ENCODE assay signal across 28 cellular contexts in genomic region chr10:129120441-129120840, GRCh38.
"Had no signal": no experiment of that assay in that cellular context is flagged by ENCODE, and none has a peak within 500 bp of the region (broad histone marks: within the 10 kb centered on the region; RNA-seq: fewer than 3 reads in every experiment).

No MANE protein-coding gene starts in this region.

- H3K4me3 Mint-ChIP-seq: mesothelial cell of epicardium; naive B cell; natural killer cell; nephron progenitor cell; stimulated activated effector memory CD8-positive, alpha-beta T cell treated with anti-CD3 and anti-CD28 coated beads, Interleukin-12 subunit alpha, Interleukin-12 subunit beta, amount 100 ng/mL, for 72 hours; stimulated activated naive CD8-positive, alpha-beta T cell treated with anti-CD3 and anti-CD28 coated beads, Interleukin-15, Interleukin-2, amounts not matched to agents 100 ng/mL and 50 ng/mL, for 24 hours had no signal

- H3K4me3 ChIP-seq: left ventricle myocardium inferior, lung, pancreas, prostate gland, skin epidermis, suprapubic skin, thoracic aorta, tibial artery, upper lobe of right lung had no signal

- H3K36me3 ChIP-seq: left ventricle myocardium inferior, pancreas, prostate gland, suprapubic skin, thoracic aorta, tibial artery, upper lobe of right lung had no signal

- DNase-seq: hippocampal formation; kidney; left ventricle myocardium inferior; mesendoderm; naive B cell; natural killer cell; nephron progenitor cell; pancreas; posterior cingulate gyrus; retina; right cardiac atrium; stimulated activated CD4-positive, alpha-beta T cell treated with anti-CD3 and anti-CD28 coated beads, Interleukin-12 subunit alpha, Interleukin-12 subunit beta, amount 100 ng/mL, for 4 hours; stimulated activated CD4-positive, alpha-beta T cell treated with anti-CD3 and anti-CD28 coated beads, Interleukin-15, amount 100 ng/mL, for 24 hours; stimulated activated CD4-positive, alpha-beta T cell treated with anti-CD3 and anti-CD28 coated beads, Interleukin-2, amount 100 ng/mL, for 24 hours; stimulated activated CD4-positive, alpha-beta T cell treated with anti-CD3 and anti-CD28 coated beads, Interleukin-4, amount 100 ng/mL, for 24 hours; stimulated activated naive CD4-positive, alpha-beta T cell; tibial artery; trophoblast cell; upper lobe of right lung had no signal

- H3K4me1 Mint-ChIP-seq: mesothelial cell of epicardium; naive B cell; natural killer cell; nephron progenitor cell; stimulated activated effector memory CD8-positive, alpha-beta T cell treated with anti-CD3 and anti-CD28 coated beads, Interleukin-12 subunit alpha, Interleukin-12 subunit beta, amount 100 ng/mL, for 72 hours had no signal

- H3K4me1 ChIP-seq: left ventricle myocardium inferior, pancreas, prostate gland, suprapubic skin, tibial artery, upper lobe of right lung had no signal

- H3K36me3 Mint-ChIP-seq: mesothelial cell of epicardium; naive B cell; natural killer cell; stimulated activated effector memory CD8-positive, alpha-beta T cell treated with anti-CD3 and anti-CD28 coated beads, Interleukin-12 subunit alpha, Interleukin-12 subunit beta, amount 100 ng/mL, for 72 hours had no signal

- H3K9me3 Mint-ChIP-seq: natural killer cell had no signal

- H3K27me3 Mint-ChIP-seq: naive B cell; stimulated activated naive CD8-positive, alpha-beta T cell treated with anti-CD3 and anti-CD28 coated beads, Interleukin-15, Interleukin-2, amounts not matched to agents 100 ng/mL and 50 ng/mL, for 24 hours had no signal

- H3K27me3 ChIP-seq: pancreas, suprapubic skin, tibial artery, upper lobe of right lung had no signal

- ATAC-seq: natural killer cell; pancreas; right cardiac atrium; sciatic nerve; stimulated activated effector memory CD8-positive, alpha-beta T cell treated with anti-CD3 and anti-CD28 coated beads, Interleukin-12 subunit alpha, Interleukin-12 subunit beta, amount 100 ng/mL, for 72 hours; upper lobe of right lung had no signal

- H3K27ac ChIP-seq: left ventricle myocardium inferior, pancreas, prostate gland, skin epidermis, suprapubic skin, thoracic aorta, tibial artery, upper lobe of right lung had no signal

- H3K27ac Mint-ChIP-seq: mesothelial cell of epicardium; natural killer cell; nephron progenitor cell; stimulated activated effector memory CD8-positive, alpha-beta T cell treated with anti-CD3 and anti-CD28 coated beads, Interleukin-12 subunit alpha, Interleukin-12 subunit beta, amount 100 ng/mL, for 72 hours; stimulated activated naive CD8-positive, alpha-beta T cell treated with anti-CD3 and anti-CD28 coated beads, Interleukin-15, Interleukin-2, amounts not matched to agents 100 ng/mL and 50 ng/mL, for 24 hours had no signal

- H3K9me3 ChIP-seq: pancreas, prostate gland, suprapubic skin, thoracic aorta, tibial artery, upper lobe of right lung had no signal
